ENCODE assay signal across 1 cellular context in the genomic region with DNA sequence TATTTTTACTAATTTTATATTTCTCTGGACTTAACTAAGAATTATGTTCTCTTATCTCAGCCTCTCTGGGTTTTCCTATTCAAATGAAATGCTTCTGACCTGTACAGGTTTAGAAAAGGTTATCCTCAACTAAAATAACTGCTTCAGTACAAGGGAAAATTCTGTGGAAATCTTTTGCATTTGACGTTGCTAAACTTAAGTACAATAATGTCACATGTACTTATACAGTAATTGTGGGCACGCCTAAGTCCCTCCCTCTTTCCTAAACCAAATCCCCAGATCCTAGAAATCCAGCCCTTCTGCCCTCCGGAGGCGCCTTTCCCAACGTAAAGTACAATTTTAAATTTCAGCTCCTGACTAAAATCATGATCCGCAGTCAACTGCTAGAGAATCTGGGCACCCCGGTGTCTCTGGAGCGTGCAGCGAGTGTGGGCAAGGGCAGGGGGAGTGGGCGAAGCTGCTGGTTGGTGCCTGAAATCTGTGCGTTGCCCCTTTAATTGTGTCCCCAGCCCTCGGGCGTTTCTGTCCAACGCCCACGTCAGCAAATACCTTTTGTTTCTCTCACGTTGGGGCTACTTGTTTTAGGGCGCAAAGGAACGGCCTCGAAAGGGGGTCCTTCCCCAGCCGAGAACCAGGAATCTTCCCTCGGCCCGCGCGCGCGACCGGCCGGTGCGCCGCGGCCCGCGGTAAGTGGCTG.
A peak's percentile ranks its signal among the peaks of the same experiment; 100 is the strongest.
TF ChIP-seq lines count a peak whose summit lies in the region.

A gene (plus strand): TSS at position 541 of the 697 bp plus-strand sequence. CDS start 53,505 bp downstream, outside the sequence.

TF ChIP-seq in H1, 55 proteins besides CTCF, POLR2A, EP300 and RAD21 (continued from another document):
- peak; percentile 51; the same call in 1 of the 2 replicates for TF ChIP-seq RBBP5 (IDR thresholded peaks at IDR 0.05; ENCODE audit: borderline replicate concordance, low read depth, low read length)
- TF ChIP-seq JUND (IDR thresholded peaks at IDR 0.05; ENCODE audit: low read length) = no peak
- TF ChIP-seq, protein P1, sequence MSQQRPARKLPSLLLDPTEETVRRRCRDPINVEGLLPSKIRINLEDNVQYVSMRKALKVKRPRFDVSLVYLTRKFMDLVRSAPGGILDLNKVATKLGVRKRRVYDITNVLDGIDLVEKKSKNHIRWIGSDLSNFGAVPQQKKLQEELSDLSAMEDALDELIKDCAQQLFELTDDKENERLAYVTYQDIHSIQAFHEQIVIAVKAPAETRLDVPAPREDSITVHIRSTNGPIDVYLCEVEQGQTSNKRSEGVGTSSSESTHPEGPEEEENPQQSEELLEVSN (IDR thresholded peaks at IDR 0.05) = peak; percentile 59; the same call in 1 of the 2 replicates
- TF ChIP-seq CBX5 (IDR thresholded peaks at IDR 0.05; ENCODE audit: low read depth, low read length) = no peak
- peak; percentile 65 for TF ChIP-seq TBP (IDR thresholded peaks at IDR 0.05; ENCODE audit: low read depth, low read length)
- no peak for TF ChIP-seq CTBP2 (IDR thresholded peaks at IDR 0.05; ENCODE audit: borderline replicate concordance, insufficient read depth, insufficient read length, low read length)
- no peak for TF ChIP-seq CBX8 (IDR thresholded peaks at IDR 0.05; ENCODE audit: borderline replicate concordance, low read depth, low read length)
- TF ChIP-seq SIN3A (conservative IDR thresholded peaks at IDR 0.05 in 1 of 2, IDR thresholded peaks at IDR 0.05 in 1 of 2; ENCODE audit: low read depth in 1 of 2, low read length in 2 of 2) = 0 out of 4 replicates have a peak, but pooled peaks of 1 of the 2 experiments have one; percentile 37
- no peak for TF ChIP-seq YY1 (IDR thresholded peaks at IDR 0.05; ENCODE audit: low read depth, low read length)
- TF ChIP-seq GTF2F1 (IDR thresholded peaks at IDR 0.05; ENCODE audit: borderline replicate concordance, low read depth, low read length) = peak; percentile 22; the same call in 1 of the 2 replicates
- 0 out of 2 replicates have a peak, but pooled peaks have one; percentile 42 for TF ChIP-seq BACH1 (IDR thresholded peaks at IDR 0.05; ENCODE audit: low read length)
TF ChIP-seq in H1: peak in this region for 12.
